8 cellular contexts compared by ENCODE assay signal in the genomic region with DNA sequence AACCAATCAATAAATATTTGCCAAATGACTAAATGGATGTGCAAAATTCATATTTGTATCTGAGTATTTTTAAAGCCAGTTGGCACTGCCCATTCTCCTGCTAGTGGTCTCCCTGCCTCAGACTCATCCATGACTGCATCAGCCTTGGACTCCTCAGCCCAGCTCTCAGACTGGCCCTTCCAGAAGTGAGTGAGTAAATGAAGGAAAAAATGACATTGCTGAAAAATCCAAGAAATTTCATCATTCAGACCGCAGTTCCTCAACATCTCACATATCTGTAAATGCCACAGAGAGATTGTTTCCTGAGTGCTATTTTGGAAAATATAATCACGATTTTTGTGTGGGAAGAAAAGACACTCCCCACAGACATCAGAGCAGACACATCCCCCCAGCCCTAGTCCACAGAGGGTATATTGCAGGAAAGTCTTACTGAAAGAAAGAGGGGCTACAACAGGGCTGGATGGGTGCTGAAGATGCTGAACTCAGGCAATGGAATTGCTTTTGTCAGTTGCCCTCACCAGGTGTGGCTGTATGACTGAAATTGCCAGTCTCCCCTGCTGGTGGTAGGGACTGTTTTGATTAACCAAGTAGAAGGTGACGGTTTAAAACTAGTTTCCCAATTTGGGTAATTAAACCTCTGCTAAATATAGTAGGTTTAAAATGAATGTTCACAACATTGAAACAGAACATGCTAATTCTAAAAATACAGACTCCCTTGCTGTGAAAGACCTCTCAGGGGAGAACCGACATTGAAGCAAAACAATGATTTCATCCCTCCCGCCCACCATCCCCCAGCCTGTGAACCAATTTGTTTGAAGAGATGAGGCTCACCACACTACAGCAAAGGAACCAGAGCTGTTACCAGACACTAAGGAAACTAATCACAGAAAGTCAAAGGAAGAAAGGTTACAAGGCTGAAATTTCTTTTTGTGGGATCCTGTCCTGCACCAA.
DNase-seq lines count a peak whose midpoint lies in the region; ATAC-seq and TF ChIP-seq lines count a peak whose summit lies in the region.
"Had no signal": no experiment of that assay in that cellular context is flagged by ENCODE, and none has a peak within 500 bp of the region (broad histone marks: within the 10 kb centered on the region; RNA-seq: fewer than 3 reads in every experiment).

No MANE protein-coding gene starts in this region.

- peaks cover 22% of the 10 kb centered on the region for H3K4me1 ChIP-seq in stomach smooth muscle (ENCODE audit: control insufficient read depth, insufficient read depth, low read length)

- H3K4me1 Mint-ChIP-seq in T-helper 2 cell treated with Interferon-gamma antibody and Interleukin-4, amounts not matched to agents 5 μg/mL and 100 μg/mL, for 36 hours (ENCODE audit: low read depth), result peaks cover 5% of the 10 kb centered on the region

- H3K27ac ChIP-seq in stomach smooth muscle (ENCODE audit: low read length), result peak overlapping the region; percentile 49
- H3K27ac ChIP-seq: SK-N-MC had no signal

- H3K9me3 ChIP-seq in stomach smooth muscle (ENCODE audit: control insufficient read depth in 2 of 2, low read length in 2 of 2), result no peaks in the 10 kb centered on the region

- H3K9ac ChIP-seq in stomach smooth muscle (ENCODE audit: low read length in 2 of 2), result no peak overlapping the region

- in situ Hi-C loops in astrocyte of the spinal cord (cut with HindIII; ENCODE audit: low sequenced_read_pairs), result no loop called here

- DNase-seq in astrocyte of the spinal cord (ENCODE audit: low read depth, low spot score), result peak; percentile 84
- DNase-seq in kidney tubule cell (ENCODE audit: low spot score), result no peak
- DNase-seq in T-helper 2 cell treated with Interferon-gamma antibody and Interleukin-4, amounts not matched to agents 5 μg/mL and 100 μg/mL, for 36 hours (ENCODE audit: low spot score), result no peak
- no peak for DNase-seq in activated T-cell treated with anti-CD3 and anti-CD28 coated beads, Interleukin-2, amount 50 U/mL, for 1 hour

- no peak overlapping the region for H3K4me3 Mint-ChIP-seq in T-helper 2 cell treated with Interferon-gamma antibody and Interleukin-4, amounts not matched to agents 5 μg/mL and 100 μg/mL, for 36 hours

- no peak for TF ChIP-seq CTCF in astrocyte of the spinal cord (IDR thresholded peaks at IDR 0.05; ENCODE audit: low read depth, low read length)

- H3K9me3 Mint-ChIP-seq in T-helper 2 cell treated with Interferon-gamma antibody and Interleukin-4, amounts not matched to agents 5 μg/mL and 100 μg/mL, for 36 hours, result no peaks in the 10 kb centered on the region

- H3K4me3 ChIP-seq in astrocyte of the spinal cord (ENCODE audit: low read depth, low read length) (no peak overlapping the region), stomach smooth muscle (ENCODE audit: low read length in 2 of 2) (no peak overlapping the region)
- H3K4me3 ChIP-seq: SK-N-MC had no signal

- no peaks in the 10 kb centered on the region for H3K36me3 Mint-ChIP-seq in T-helper 2 cell treated with Interferon-gamma antibody and Interleukin-4, amounts not matched to agents 5 μg/mL and 100 μg/mL, for 36 hours (ENCODE audit: low read depth)

- ATAC-seq in GM19324 (IDR thresholded peaks at IDR 0.05; ENCODE audit: low FRiP score, unreplicated experiment), result peak; percentile 84
- ATAC-seq in HG03039 (IDR thresholded peaks at IDR 0.05; ENCODE audit: unreplicated experiment), result peak; percentile 82

- no peaks in the 10 kb centered on the region for H3K36me3 ChIP-seq in stomach smooth muscle (ENCODE audit: control insufficient read depth in 2 of 2, insufficient read depth in 2 of 2, low read length in 2 of 2)

- peaks cover 10% of the 10 kb centered on the region for H3K27me3 Mint-ChIP-seq in T-helper 2 cell treated with Interferon-gamma antibody and Interleukin-4, amounts not matched to agents 5 μg/mL and 100 μg/mL, for 36 hours (ENCODE audit: low read depth)

- no peak overlapping the region for H3K27ac Mint-ChIP-seq in T-helper 2 cell treated with Interferon-gamma antibody and Interleukin-4, amounts not matched to agents 5 μg/mL and 100 μg/mL, for 36 hours

- no peaks in the 10 kb centered on the region for H3K27me3 ChIP-seq in stomach smooth muscle (ENCODE audit: control insufficient read depth in 1 of 2, insufficient read depth in 2 of 2, low read length in 2 of 2)
